2 cellular contexts compared by ENCODE assay signal in the genomic region with DNA sequence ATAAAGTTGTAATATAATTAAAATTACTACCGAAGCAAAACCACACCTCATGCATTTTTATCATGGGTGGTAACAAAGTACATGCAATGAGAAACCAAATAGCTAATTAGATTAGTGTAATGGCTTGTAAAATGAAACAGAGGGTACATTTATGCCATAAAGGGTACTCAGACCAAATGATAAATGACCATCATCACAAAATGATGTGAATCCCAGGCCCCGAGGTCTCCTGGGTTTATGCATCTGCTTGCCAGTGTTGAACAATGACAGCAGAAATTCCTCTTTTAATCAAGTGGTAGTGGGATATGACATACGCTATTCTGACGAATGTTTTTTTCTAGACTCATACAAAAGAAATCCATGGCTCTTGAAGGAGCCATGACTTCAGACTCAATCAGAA.
TF ChIP-seq lines count a peak whose summit lies in the region.

No MANE protein-coding gene starts in this region.

TF ChIP-seq in SK-N-SH treated with all-trans-retinoic acid at 6 μM for 48 hours, 23 proteins besides CTCF, POLR2A, EP300 and RAD21 (continued from another document):
- TF ChIP-seq, protein P1, sequence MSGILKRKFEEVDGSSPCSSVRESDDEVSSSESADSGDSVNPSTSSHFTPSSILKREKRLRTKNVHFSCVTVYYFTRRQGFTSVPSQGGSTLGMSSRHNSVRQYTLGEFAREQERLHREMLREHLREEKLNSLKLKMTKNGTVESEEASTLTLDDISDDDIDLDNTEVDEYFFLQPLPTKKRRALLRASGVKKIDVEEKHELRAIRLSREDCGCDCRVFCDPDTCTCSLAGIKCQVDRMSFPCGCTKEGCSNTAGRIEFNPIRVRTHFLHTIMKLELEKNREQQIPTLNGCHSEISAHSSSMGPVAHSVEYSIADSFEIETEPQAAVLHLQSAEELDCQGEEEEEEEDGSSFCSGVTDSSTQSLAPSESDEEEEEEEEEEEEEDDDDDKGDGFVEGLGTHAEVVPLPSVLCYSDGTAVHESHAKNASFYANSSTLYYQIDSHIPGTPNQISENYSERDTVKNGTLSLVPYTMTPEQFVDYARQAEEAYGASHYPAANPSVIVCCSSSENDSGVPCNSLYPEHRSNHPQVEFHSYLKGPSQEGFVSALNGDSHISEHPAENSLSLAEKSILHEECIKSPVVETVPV (CRISPR knock-in tag; IDR thresholded peaks at IDR 0.05): no peak

TF ChIP-seq in SK-N-SH, 30 proteins besides CTCF, POLR2A, EP300 and RAD21 (continued from another document):
- TF ChIP-seq RCOR1 (IDR thresholded peaks at IDR 0.05; ENCODE audit: low read length) (no peak), POLR2AphosphoS5 (IDR thresholded peaks at IDR 0.05; ENCODE audit: low read depth, low read length) (no peak), NFIC (IDR thresholded peaks at IDR 0.05; ENCODE audit: borderline replicate concordance) (no peak), FOSL2 (IDR thresholded peaks at IDR 0.05; ENCODE audit: borderline replicate concordance, low read depth) (no peak)
- TF ChIP-seq, protein P2, sequence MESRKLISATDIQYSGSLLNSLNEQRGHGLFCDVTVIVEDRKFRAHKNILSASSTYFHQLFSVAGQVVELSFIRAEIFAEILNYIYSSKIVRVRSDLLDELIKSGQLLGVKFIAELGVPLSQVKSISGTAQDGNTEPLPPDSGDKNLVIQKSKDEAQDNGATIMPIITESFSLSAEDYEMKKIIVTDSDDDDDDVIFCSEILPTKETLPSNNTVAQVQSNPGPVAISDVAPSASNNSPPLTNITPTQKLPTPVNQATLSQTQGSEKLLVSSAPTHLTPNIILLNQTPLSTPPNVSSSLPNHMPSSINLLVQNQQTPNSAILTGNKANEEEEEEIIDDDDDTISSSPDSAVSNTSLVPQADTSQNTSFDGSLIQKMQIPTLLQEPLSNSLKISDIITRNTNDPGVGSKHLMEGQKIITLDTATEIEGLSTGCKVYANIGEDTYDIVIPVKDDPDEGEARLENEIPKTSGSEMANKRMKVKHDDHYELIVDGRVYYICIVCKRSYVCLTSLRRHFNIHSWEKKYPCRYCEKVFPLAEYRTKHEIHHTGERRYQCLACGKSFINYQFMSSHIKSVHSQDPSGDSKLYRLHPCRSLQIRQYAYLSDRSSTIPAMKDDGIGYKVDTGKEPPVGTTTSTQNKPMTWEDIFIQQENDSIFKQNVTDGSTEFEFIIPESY (IDR thresholded peaks at IDR 0.05; ENCODE audit: borderline replicate concordance, low read depth): no peak
TF ChIP-seq in SK-N-SH: peak in this region for 0.
